24 cellular contexts compared by ENCODE assay signal in genomic region chr2:69395866-69396265, GRCh38.
"Had no signal": no experiment of that assay in that cellular context is flagged by ENCODE, and none has a peak within 500 bp of the region (broad histone marks: within the 10 kb centered on the region; RNA-seq: fewer than 3 reads in every experiment).

No MANE protein-coding gene starts in this region.

- H3K27ac ChIP-seq: brain microvascular endothelial cell, cardiac muscle cell, RWPE1 had no signal

- H3K27me3 ChIP-seq: brain microvascular endothelial cell, cardiac muscle cell had no signal

- DNase-seq: activated CD4-positive, alpha-beta memory T cell treated with anti-CD3 and anti-CD28 coated beads for 36 hours; activated CD4-positive, alpha-beta T cell treated with anti-CD3 and anti-CD28 coated beads for 1 hour; activated CD4-positive, alpha-beta T cell treated with anti-CD3 and anti-CD28 coated beads, Interleukin-2, amount 10 ng/mL, durations not matched to agents 24 days and 14 days; activated CD8-positive, alpha-beta memory T cell treated with anti-CD3 and anti-CD28 coated beads for 24 hours; activated effector memory CD4-positive, alpha-beta T cell treated with anti-CD3 and anti-CD28 coated beads, Interleukin-2, amount 50 U/mL, for 16 hours; activated naive CD4-positive, alpha-beta T cell treated with Interleukin-2 at 50 U/mL for 16 hours; activated naive CD8-positive, alpha-beta T cell treated with anti-CD3 and anti-CD28 coated beads, Interleukin-2, amount 50 U/mL, for 24 hours; activated T-cell treated with anti-CD3 and anti-CD28 coated beads, Interleukin-2, amount 50 U/mL, for 4 hours; amygdala; brain microvascular endothelial cell; Kasumi-1; KBM-7; NCI-H146; NCI-H187 treated with DMSO at 0.1 percent for 48 hours; NCI-H2081 treated with DMSO at 0.1 percent for 48 hours; NCI-H446 treated with DMSO at 0.1 percent for 48 hours; NCI-H524 treated with DMSO at 0.1 percent for 48 hours; NCI-H82; SHP77 treated with DMSO at 0.1 percent for 48 hours had no signal

- H3K4me3 ChIP-seq: cardiac muscle cell had no signal

- ATAC-seq: activated naive CD4-positive, alpha-beta T cell treated with anti-CD3 and anti-CD28 coated beads, Interleukin-2, amount 50 U/mL, for 72 hours; activated naive CD8-positive, alpha-beta T cell treated with anti-CD3 and anti-CD28 coated beads, Interleukin-2, amount 50 U/mL, for 24 hours; activated T-cell treated with anti-CD3 and anti-CD28 coated beads, Interleukin-2, amount 50 U/mL, for 4 hours; Panc1; WTC11 had no signal
